ENCODE assay signal across 9 cellular contexts in the genomic region with DNA sequence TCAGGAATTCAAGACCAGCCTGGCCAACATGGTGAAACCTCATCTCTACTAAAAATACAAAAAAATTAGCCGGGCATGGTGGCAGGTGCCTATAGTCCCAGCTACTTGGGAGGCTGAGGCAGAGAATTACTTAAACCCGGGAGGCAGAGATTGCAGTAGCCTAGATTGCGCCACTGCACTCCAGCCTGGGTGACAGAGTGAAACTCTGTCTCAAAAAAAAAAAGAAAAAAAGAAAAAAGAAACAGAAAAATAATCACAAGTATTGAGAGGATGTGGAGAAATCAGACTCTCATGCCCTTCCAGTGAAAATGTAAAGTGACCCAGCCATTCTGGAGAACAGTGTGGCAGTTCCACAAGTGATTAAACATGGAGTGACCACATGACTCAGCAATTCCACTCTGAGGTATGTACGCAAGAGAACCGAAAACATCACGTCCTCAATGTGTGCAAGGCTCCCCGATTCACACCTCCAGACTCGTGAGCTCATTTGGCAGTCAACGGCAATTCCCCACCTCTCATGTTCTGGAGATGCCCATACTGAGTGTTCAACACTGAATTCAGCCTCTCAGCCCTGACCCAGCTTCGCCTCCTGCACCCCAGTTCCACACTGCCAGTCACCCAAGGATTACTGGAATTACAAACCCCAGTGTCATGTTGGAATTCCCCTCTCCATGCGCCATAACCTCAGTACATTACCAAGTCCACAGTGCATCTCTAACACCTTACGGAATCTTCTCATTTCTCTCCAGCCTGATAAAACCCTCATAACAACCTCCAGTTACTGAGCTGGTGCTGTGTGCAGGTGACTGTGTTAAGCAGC. TPM values are rescaled to one million over a fixed set of nuclear protein-coding genes. Genes with fewer than 3 reads are reported as not detected.
DNase-seq lines count a peak whose midpoint lies in the region; ATAC-seq and TF ChIP-seq lines count a peak whose summit lies in the region.
"Had no signal": no experiment of that assay in that cellular context is flagged by ENCODE, and none has a peak within 500 bp of the region (broad histone marks: within the 10 kb centered on the region; RNA-seq: fewer than 3 reads in every experiment).

No MANE protein-coding gene starts in this region.

- POLR2A ChIA-PET in MCF 10A (lab: Yijun Ruan, JAX) = interaction anchor here (0.5 to 1.3 kb wide), 5 partner anchors 9 to 1686 kb away, joined by 3 to 4 read pairs (median 3); no protein-coding TSS in a partner anchor

- in situ Hi-C loops in mammary epithelial cell (cut with MboI; ENCODE audit: low sequenced_read_pairs in 2 of 2) = no loop called here

- H3K27ac ChIP-seq in mammary epithelial cell (ENCODE audit: insufficient read depth, low read depth, low read length) = no peak overlapping the region

- H3K9me3 Mint-ChIP-seq in MCF 10A (ENCODE audit: unreplicated experiment) (no peaks in the 10 kb centered on the region), chondrocyte (ENCODE audit: low read depth) (no peaks in the 10 kb centered on the region)

- no TSS peak for BruUV-seq in MCF 10A (replicated peaks; lab: Mats Ljungman, UMichigan)
- no TSS peak for BruUV-seq in mammary epithelial cell (replicated peaks; lab: Mats Ljungman, UMichigan)

- H3K27me3 Mint-ChIP-seq in MCF 10A (ENCODE audit: insufficient read depth, unreplicated experiment) (no peaks in the 10 kb centered on the region), chondrocyte (ENCODE audit: low read depth) (no peaks in the 10 kb centered on the region)

- dilution Hi-C loops in mammary epithelial cell (cut with HindIII; ENCODE audit: low sequenced_read_pairs) = no loop called here

- H3K79me2 ChIP-seq in mammary epithelial cell (ENCODE audit: insufficient read depth, low read length) = no peaks in the 10 kb centered on the region

- no peaks in the 10 kb centered on the region for H3K4me1 ChIP-seq in mammary epithelial cell (ENCODE audit: insufficient read depth, low read length)

- H3K27ac Mint-ChIP-seq in MCF 10A (ENCODE audit: low read depth, unreplicated experiment) = no peak overlapping the region
- peak overlapping the region; percentile 17 for H3K27ac Mint-ChIP-seq in chondrocyte (ENCODE audit: unreplicated experiment)

- no peaks in the 10 kb centered on the region for H3K27me3 ChIP-seq in mammary epithelial cell (ENCODE audit: insufficient read depth, low read length)

- no peak overlapping the region for H3K4me3 Mint-ChIP-seq in MCF 10A (ENCODE audit: unreplicated experiment)
- H3K4me3 Mint-ChIP-seq in chondrocyte (ENCODE audit: unreplicated experiment) = no peak overlapping the region

- intact Hi-C loops in MCF 10A (cut with micrococcal nuclease) = no loop called here
- intact Hi-C loops in mammary epithelial cell (cut with micrococcal nuclease) = no loop called here

- H3K9me3 ChIP-seq in mammary epithelial cell (replicated peaks; ENCODE audit: insufficient read depth, low read length) = no peaks in the 10 kb centered on the region

- peak; percentile 83 for ATAC-seq in HG03565 (IDR thresholded peaks at IDR 0.05; ENCODE audit: unreplicated experiment)

- no peak overlapping the region for H3K9ac ChIP-seq in mammary epithelial cell (ENCODE audit: insufficient read depth, low read length)

- H3K4me1 Mint-ChIP-seq in MCF 10A (ENCODE audit: insufficient read depth, unreplicated experiment) (peaks cover 20% of the 10 kb centered on the region), chondrocyte (ENCODE audit: low read depth) (peaks cover 8% of the 10 kb centered on the region)

- DNase-seq in MCF 10A (ENCODE audit: unreplicated experiment) = peak; percentile 65
- DNase-seq in mammary epithelial cell = no peak
- DNase-seq in chondrocyte (ENCODE audit: low spot score) = no peak
- peak; percentile 76 for DNase-seq in stimulated activated CD4-positive, alpha-beta T cell treated with anti-CD3 and anti-CD28 coated beads, Interleukin-4, amount 100 ng/mL, for 24 hours
- DNase-seq in RPMI8226 = no peak
- DNase-seq in hepatic stellate cell (ENCODE audit: low spot score) = no peak
- no peak for DNase-seq in globus pallidus (ENCODE audit: low spot score)
- DNase-seq: DND-41 had no signal

- H4K20me1 ChIP-seq in mammary epithelial cell (ENCODE audit: insufficient read depth, low read length) = no peaks in the 10 kb centered on the region

- H3K4me3 ChIP-seq in mammary epithelial cell (replicated peaks in 1 of 3; ENCODE audit: insufficient read depth in 1 of 3, low read depth in 2 of 3, low read length in 3 of 3) = no peak overlapping the region

- no peak overlapping the region for H2AFZ ChIP-seq in mammary epithelial cell (ENCODE audit: low read depth, low read length)

- no peak overlapping the region for H3K4me2 ChIP-seq in mammary epithelial cell (ENCODE audit: insufficient read depth, low read depth, low read length)

- H3K36me3 Mint-ChIP-seq in MCF 10A (ENCODE audit: insufficient read depth, unreplicated experiment) (peaks cover 8% of the 10 kb centered on the region), chondrocyte (ENCODE audit: low read depth) (peaks cover 13% of the 10 kb centered on the region)

- no peaks in the 10 kb centered on the region for H3K36me3 ChIP-seq in mammary epithelial cell (ENCODE audit: insufficient read depth, low read length)

- WGBS in mammary epithelial cell (ENCODE audit: low coverage, missing lambda C conversion rate) = 82% methylated on average over 12 of the region's 12 CpGs

- TF ChIP-seq CTCF in MCF 10A (IDR thresholded peaks at IDR 0.05; ENCODE audit: unreplicated experiment) = no peak
- TF ChIP-seq CTCF in mammary epithelial cell (conservative IDR thresholded peaks at IDR 0.05 in 1 of 2, IDR thresholded peaks at IDR 0.05 in 1 of 2; ENCODE audit: extremely low read depth in 1 of 2, insufficient read depth in 1 of 2, low read depth in 1 of 2, low read length in 2 of 2) = no peak
- no peak for TF ChIP-seq CTCF in chondrocyte (IDR thresholded peaks at IDR 0.05)

- CTCF ChIA-PET in MCF 10A (lab: Yijun Ruan, JAX) = interaction anchor here (0.9 to 3.6 kb wide), 6 partner anchors 11 to 154 kb away, joined by 3 to 22 read pairs (median 4); no protein-coding TSS in a partner anchor
- CTCF ChIA-PET in mammary epithelial cell (lab: Charles Lee; ENCODE audit: low non-redundant PET) = no interaction called here

RNA-seq across cellular contexts. Expression of a gene that starts 21.1 kb away (rescaled TPM):
- 17.9 TPM in 2 replicates for total RNA-seq in MCF 10A (2022)
- 10 to 100 TPM; 19.6 to 94.0 TPM for total RNA-seq in mammary epithelial cell
- 4.4 TPM for polyA plus RNA-seq in mammary epithelial cell
- 43.7 TPM for polyA minus RNA-seq in mammary epithelial cell
- 34.8 to 51.6 TPM (median 44.0 TPM) in 3 replicates for total RNA-seq in chondrocyte

RNA-seq across cellular contexts. Expression of a gene that starts 21.1 kb away (rescaled TPM):
- 23.2 and 24.4 TPM in 2 replicates for total RNA-seq in MCF 10A (2022)
- 10 to 100 TPM; 18.5 to 20.3 TPM for total RNA-seq in mammary epithelial cell
- polyA plus RNA-seq in mammary epithelial cell = 6.3 TPM
- 1.9 TPM for polyA minus RNA-seq in mammary epithelial cell
- 12.4 to 18.0 TPM (median 15.6 TPM) in 3 replicates for total RNA-seq in chondrocyte

Comparison
In these comparisons a context has a peak if more than half of its experiments do, and no peak if none do; other contexts are left out.
1. DNase-seq: peak in MCF 10A (single experiment) and stimulated activated CD4-positive, alpha-beta T cell treated with anti-CD3 and anti-CD28 coated beads, Interleukin-4, amount 100 ng/mL, for 24 hours (single experiment); none in mammary epithelial cell (single experiment), chondrocyte (single experiment), RPMI8226 (single experiment), hepatic stellate cell (single experiment) and globus pallidus (single experiment).